18 cellular contexts compared by ENCODE assay signal in genomic region chr4:911871-912490, GRCh38. TPM values are rescaled to one million over a fixed set of nuclear protein-coding genes. Genes with fewer than 3 reads are reported as not detected.
DNase-seq lines count a peak whose midpoint lies in the region; ATAC-seq and TF ChIP-seq lines count a peak whose summit lies in the region.
"Had no signal": no experiment of that assay in that cellular context is flagged by ENCODE, and none has a peak within 500 bp of the region (broad histone marks: within the 10 kb centered on the region; RNA-seq: fewer than 3 reads in every experiment).

No MANE protein-coding gene starts in this region.

- DNase-seq in HT-29 (ENCODE audit: low spot score) (peak; percentile 21), left lung (peak in 1 of 2 donors; percentile 80), spleen (peak; percentile 64), NOMO-1 treated with dmso at 0.1 percent for 144 hours (lab: John Stamatoyannopoulos, UW; ENCODE audit: unreplicated experiment) (no peak), COLO829 (ENCODE audit: low spot score) (no peak)
- no peak for DNase-seq in stimulated activated CD8-positive, alpha-beta memory T cell treated with anti-CD3 and anti-CD28 coated beads, Interleukin-4, amount 100 ng/mL, for 48 hours
- no peak for DNase-seq in activated T-cell treated with anti-CD3 and anti-CD28 coated beads, Interleukin-2, amount 50 U/mL, for 72 hours
- DNase-seq: activated B cell treated with CpG ODN at 0.5 μM for 24 hours, amniotic stem cell, COR-L47, gastrocnemius medialis, NCI-H1930, SHP77, T-helper 17 cell had no signal

- peaks cover 21% of the 10 kb centered on the region for H3K4me1 Mint-ChIP-seq in activated T-cell treated with anti-CD3 and anti-CD28 coated beads, Interleukin-2, amount 50 U/mL, for 72 hours (ENCODE audit: low read depth)

- intact Hi-C loops in left lung (cut with DNase I): no loop called here
- intact Hi-C loops in spleen (cut with DNase I; ENCODE audit: low total_unique reads): no loop called here

- H3K36me3 Mint-ChIP-seq in activated T-cell treated with anti-CD3 and anti-CD28 coated beads, Interleukin-2, amount 50 U/mL, for 72 hours (ENCODE audit: insufficient read depth in 2 of 2): peaks cover 3 to 11% of the 10 kb centered on the region in 2 donors

- H3K27me3 Mint-ChIP-seq in activated T-cell treated with anti-CD3 and anti-CD28 coated beads, Interleukin-2, amount 50 U/mL, for 72 hours (ENCODE audit: low read depth): no peaks in the 10 kb centered on the region
- H3K27me3 Mint-ChIP-seq: activated B cell treated with CpG ODN at 0.5 μM for 24 hours, T-helper 17 cell had no signal

- H3K27me3 ChIP-seq in left lung (no peaks in the 10 kb centered on the region), spleen (replicated peaks in 1 of 7) (no peaks in the 10 kb centered on the region)
- H3K27me3 ChIP-seq: gastrocnemius medialis had no signal

- H3K36me3 ChIP-seq in left lung (peaks cover 0 to 60% of the 10 kb centered on the region in 2 donors), spleen (peaks cover 0 to 66% (median 44%) of the 10 kb centered on the region in 6 donors)

- H3K4me3 ChIP-seq in left lung: no peak overlapping the region
- no peak overlapping the region for H3K4me3 ChIP-seq in spleen
- H3K4me3 ChIP-seq: coronary artery, gastrocnemius medialis, thoracic aorta had no signal

- H3K4me1 ChIP-seq in left lung (peaks cover 4 to 33% of the 10 kb centered on the region in 2 donors), spleen (peaks cover 8 to 49% (median 30%) of the 10 kb centered on the region in 6 donors)
- H3K4me1 ChIP-seq: gastrocnemius medialis had no signal

- H3K9me3 ChIP-seq in left lung: no peaks in the 10 kb centered on the region
- no peaks in the 10 kb centered on the region for H3K9me3 ChIP-seq in spleen
- H3K9me3 ChIP-seq: gastrocnemius medialis, thoracic aorta had no signal

- no peak overlapping the region for H3K4me3 Mint-ChIP-seq in activated T-cell treated with anti-CD3 and anti-CD28 coated beads, Interleukin-2, amount 50 U/mL, for 72 hours
- H3K4me3 Mint-ChIP-seq: activated B cell treated with CpG ODN at 0.5 μM for 24 hours, nephron, T-helper 17 cell had no signal

- no peak overlapping the region for H3K27ac Mint-ChIP-seq in activated T-cell treated with anti-CD3 and anti-CD28 coated beads, Interleukin-2, amount 50 U/mL, for 72 hours
- H3K27ac Mint-ChIP-seq: activated B cell treated with CpG ODN at 0.5 μM for 24 hours, T-helper 17 cell had no signal

- TF ChIP-seq POLR2A in spleen (IDR thresholded peaks at IDR 0.05): no peak

- H3K27ac ChIP-seq in angular gyrus (ENCODE audit: low read depth, low read length): peak overlapping the region; percentile 51
- H3K27ac ChIP-seq in left lung: peak overlapping the region; percentile 65 to 79
- H3K27ac ChIP-seq in spleen: no peak overlapping the region
- H3K27ac ChIP-seq: coronary artery, gastrocnemius medialis, thoracic aorta had no signal

- WGBS in spleen, 5 donors: 93 to 98% (median 96%) methylated on average over 27 to 29 of the region's 29 CpGs

- no peak for ATAC-seq in left lung
- ATAC-seq in activated T-cell treated with anti-CD3 and anti-CD28 coated beads, Interleukin-2, amount 50 U/mL, for 72 hours (replicated peaks in 1 of 2): no peak
- ATAC-seq: gastrocnemius medialis, T-helper 17 cell had no signal

- TF ChIP-seq CTCF in left lung (IDR thresholded peaks at IDR 0.05): no peak
- TF ChIP-seq CTCF in spleen (IDR thresholded peaks at IDR 0.05 in 8 of 11, conservative IDR thresholded peaks at IDR 0.05 in 3 of 11): no peak

- H3K9me3 Mint-ChIP-seq in activated T-cell treated with anti-CD3 and anti-CD28 coated beads, Interleukin-2, amount 50 U/mL, for 72 hours: no peaks in the 10 kb centered on the region
- H3K9me3 Mint-ChIP-seq: activated B cell treated with CpG ODN at 0.5 μM for 24 hours, nephron had no signal

RNA-seq across cellular contexts. Expression of gene GAK, which starts 20.1 kb away (rescaled TPM):
- 278 and 308 TPM in 2 replicates for total RNA-seq in HT-29 (2014; rRNA removed; shearing (Covaris generic))
- 100 to 1,000 TPM; 109 to 121 TPM for total RNA-seq in left lung
- 100 to 1,000 TPM; 154 to 212 (median 179) TPM for total RNA-seq in spleen
- polyA plus RNA-seq in spleen: 100 to 1,000 TPM; 112 to 249 (median 203) TPM
- 100 to 1,000 TPM; 136 to 140 TPM for total RNA-seq in activated T-cell treated with anti-CD3 and anti-CD28 coated beads, Interleukin-2, amount 50 U/mL, for 72 hours

RNA-seq across cellular contexts. Expression of gene TMEM175, which starts 20.3 kb away (rescaled TPM):
- 13.7 and 33.0 TPM in 2 replicates for total RNA-seq in HT-29 (2014; rRNA removed; shearing (Covaris generic))
- total RNA-seq in left lung (10 to 100 TPM; 29.9 to 31.5 TPM), spleen (10 to 100 TPM; 38.2 to 76.8 (median 56.6) TPM)
- 10 to 100 TPM; 59.4 to 83.9 (median 78.6) TPM for polyA plus RNA-seq in spleen
- total RNA-seq in activated T-cell treated with anti-CD3 and anti-CD28 coated beads, Interleukin-2, amount 50 U/mL, for 72 hours: 10 to 100 TPM; 21.0 to 22.0 TPM

Comparison
In these comparisons a context has a peak if more than half of its experiments do, and no peak if none do; other contexts are left out.
1. DNase-seq: peak in HT-29 (single experiment) and spleen (single experiment); none in NOMO-1 treated with dmso at 0.1 percent for 144 hours (single experiment), stimulated activated CD8-positive, alpha-beta memory T cell treated with anti-CD3 and anti-CD28 coated beads, Interleukin-4, amount 100 ng/mL, for 48 hours (single experiment), activated T-cell treated with anti-CD3 and anti-CD28 coated beads, Interleukin-2, amount 50 U/mL, for 72 hours (0 of 2) and COLO829 (single experiment).
2. H3K27ac ChIP-seq: peak in angular gyrus (single experiment) and left lung (2 of 2); none in spleen (0 of 8).